Comparison of ENCODE assay signal across 1 cellular context in genomic region chr2:238426568-238427434, GRCh38.
TF ChIP-seq lines count a peak whose summit lies in the region.

ASB1 (plus strand) TSS chr2:238426927; CDS start chr2:238427071, 144 bp downstream.

TF ChIP-seq in HepG2, 621 proteins besides CTCF, POLR2A, EP300 and RAD21 (continued from another document and continues in another):
- TF ChIP-seq ATF2 (CRISPR knock-in tag; IDR thresholded peaks at IDR 0.05) = no peak; the same call in 1 of the 2 replicates
- TF ChIP-seq ZBTB7B (CRISPR knock-in tag; IDR thresholded peaks at IDR 0.05) = peak; percentile 100
- no peak for TF ChIP-seq DDIT3 (CRISPR knock-in tag; IDR thresholded peaks at IDR 0.05)
- TF ChIP-seq DR1 (CRISPR knock-in tag; IDR thresholded peaks at IDR 0.05) = peak; percentile 22; the same call in 1 of the 2 replicates
- no peak for TF ChIP-seq ZNF746 (CRISPR knock-in tag; IDR thresholded peaks at IDR 0.05)
- peak; percentile 66; the same call in 2 of the 3 replicates for TF ChIP-seq MXI1 (IDR thresholded peaks at IDR 0.05; ENCODE audit: borderline replicate concordance, low read depth, low read length)
- peak; percentile 66; the same call in 1 of the 2 replicates for TF ChIP-seq ZMAT3 (CRISPR knock-in tag; conservative IDR thresholded peaks at IDR 0.05)
- TF ChIP-seq MAZ (IDR thresholded peaks at IDR 0.05; ENCODE audit: borderline replicate concordance, low read depth, low read length) = peak; percentile 73; the same call in 1 of the 2 replicates
- TF ChIP-seq MAZ (CRISPR knock-in tag; IDR thresholded peaks at IDR 0.05; ENCODE audit: low read depth) = peak; percentile 77; the same call in 1 of the 2 replicates
- TF ChIP-seq AKAP8 (CRISPR knock-in tag; IDR thresholded peaks at IDR 0.05) = no peak; the same call in 1 of the 2 replicates
- TF ChIP-seq ZBTB40 (IDR thresholded peaks at IDR 0.05) = no peak
- TF ChIP-seq ZBTB40 (CRISPR knock-in tag; IDR thresholded peaks at IDR 0.05) = peak; percentile 66; the same call in 1 of the 2 replicates
- TF ChIP-seq SIX4 (CRISPR knock-in tag; IDR thresholded peaks at IDR 0.05) = peak; percentile 37; the same call in 1 of the 2 replicates
- peak; percentile 70 for TF ChIP-seq ZIK1 (CRISPR knock-in tag; IDR thresholded peaks at IDR 0.05; ENCODE audit: borderline replicate concordance, low read depth)
- no peak for TF ChIP-seq ATF1 (CRISPR knock-in tag; IDR thresholded peaks at IDR 0.05)
- TF ChIP-seq TOPORS (CRISPR knock-in tag; IDR thresholded peaks at IDR 0.05) = peak; percentile 86
- peak; percentile 39 for TF ChIP-seq ZNF230 (CRISPR knock-in tag; IDR thresholded peaks at IDR 0.05)
- TF ChIP-seq ZFAT (CRISPR knock-in tag; conservative IDR thresholded peaks at IDR 0.05) = no peak
- no peak for TF ChIP-seq ZNF335 (CRISPR knock-in tag; IDR thresholded peaks at IDR 0.05)
- TF ChIP-seq PLSCR1 (CRISPR knock-in tag; IDR thresholded peaks at IDR 0.05; ENCODE audit: borderline replicate concordance) = no peak
- TF ChIP-seq FOXC1 (CRISPR knock-in tag; IDR thresholded peaks at IDR 0.05; ENCODE audit: borderline replicate concordance) = peak; percentile 83
- TF ChIP-seq TOE1 (CRISPR knock-in tag; IDR thresholded peaks at IDR 0.05) = no peak
- no peak for TF ChIP-seq ZMYM2 (CRISPR knock-in tag; IDR thresholded peaks at IDR 0.05)
- 0 out of 2 replicates have a peak, but pooled peaks have one; percentile 11 for TF ChIP-seq ZNF513 (CRISPR knock-in tag; conservative IDR thresholded peaks at IDR 0.05)
- TF ChIP-seq CBX2 (IDR thresholded peaks at IDR 0.05; ENCODE audit: low read depth, low read length) = no peak
- 0 out of 2 replicates have a peak, but pooled peaks have one; percentile 44 for TF ChIP-seq CBX2 (CRISPR knock-in tag; IDR thresholded peaks at IDR 0.05; ENCODE audit: low read depth)
- peak; percentile 25; the same call in 1 of the 2 replicates for TF ChIP-seq ZNF317 (CRISPR knock-in tag; IDR thresholded peaks at IDR 0.05)
- no peak for TF ChIP-seq RORA (CRISPR knock-in tag; IDR thresholded peaks at IDR 0.05)
- TF ChIP-seq FOXK2 (IDR thresholded peaks at IDR 0.05) = no peak
- no peak for TF ChIP-seq RARG (CRISPR knock-in tag; IDR thresholded peaks at IDR 0.05; ENCODE audit: low read depth)
- no peak for TF ChIP-seq KDM1A (CRISPR knock-in tag; IDR thresholded peaks at IDR 0.05)
- peak; percentile 14; the same call in 1 of the 2 replicates for TF ChIP-seq ZNF772 (CRISPR knock-in tag; IDR thresholded peaks at IDR 0.05)
- TF ChIP-seq ZNF678 (CRISPR knock-in tag; IDR thresholded peaks at IDR 0.05) = peak; percentile 69; the same call in 1 of the 2 replicates
- no peak for TF ChIP-seq ZNF280D (CRISPR knock-in tag; IDR thresholded peaks at IDR 0.05)
- TF ChIP-seq RFXANK (CRISPR knock-in tag; IDR thresholded peaks at IDR 0.05) = no peak; the same call in 1 of the 2 replicates
- TF ChIP-seq KLF16 (CRISPR knock-in tag; IDR thresholded peaks at IDR 0.05) = peak; percentile 57 to 76; a peak in 2 of 4 replicates
- peak; percentile 79; the same call in 1 of the 2 replicates for TF ChIP-seq ZNF691 (CRISPR knock-in tag; IDR thresholded peaks at IDR 0.05; ENCODE audit: borderline replicate concordance, low read depth)
- no peak for TF ChIP-seq CEBPZ (IDR thresholded peaks at IDR 0.05; ENCODE audit: low read length)
- peak; percentile 67 for TF ChIP-seq ZEB1 (IDR thresholded peaks at IDR 0.05; ENCODE audit: insufficient replicate concordance, low read depth)
